In the genomic region with DNA sequence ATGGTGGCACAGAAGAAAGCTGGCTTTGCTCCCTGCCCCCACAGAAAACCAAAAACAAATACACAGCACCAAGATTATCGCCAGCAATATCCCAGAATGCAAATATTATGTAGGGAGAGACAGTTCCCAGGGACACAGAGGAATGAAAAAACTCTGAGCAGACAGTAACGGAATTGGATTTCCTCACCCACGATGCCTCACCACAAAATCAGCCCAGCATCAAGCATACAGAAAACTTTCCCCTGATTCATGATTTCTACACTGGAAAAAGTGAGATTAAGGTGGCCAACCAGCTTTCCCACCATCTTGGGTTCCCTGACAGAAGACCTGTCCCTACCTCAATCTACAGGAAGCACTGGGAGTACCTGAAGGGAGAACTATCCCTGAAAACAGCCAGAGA, we compare ENCODE assay signal across 10 cellular contexts.
"Had no signal": no experiment of that assay in that cellular context is flagged by ENCODE, and none has a peak within 500 bp of the region (broad histone marks: within the 10 kb centered on the region; RNA-seq: fewer than 3 reads in every experiment).

No MANE protein-coding gene starts in this region.

- DNase-seq: activated effector memory CD4-positive, alpha-beta T cell treated with Interleukin-2 at 50 U/mL for 16 hours; activated naive CD8-positive, alpha-beta T cell treated with anti-CD3 and anti-CD28 coated beads, Interleukin-2, amount 10 ng/mL, durations not matched to agents 7 days and 5 days; gastrocnemius medialis; retina; SIG-M5 had no signal

- H3K27me3 ChIP-seq: ascending aorta, cardiac muscle cell, gastrocnemius medialis, neural progenitor cell had no signal

- H2AFZ ChIP-seq: neural progenitor cell, parathyroid adenoma had no signal

- ATAC-seq: gastrocnemius medialis had no signal

- H3K9ac ChIP-seq: neural progenitor cell, parathyroid adenoma had no signal

- H3K4me2 ChIP-seq: neural progenitor cell had no signal

- H3K9me3 Mint-ChIP-seq: type B pancreatic cell had no signal

- H3K9me3 ChIP-seq: gastrocnemius medialis had no signal

- H3K4me1 ChIP-seq: ascending aorta, parathyroid adenoma had no signal

- H3K27ac Mint-ChIP-seq: activated naive CD8-positive, alpha-beta T cell treated with anti-CD3 and anti-CD28 coated beads, Interleukin-2, amount 10 ng/mL, durations not matched to agents 7 days and 5 days; neural progenitor cell; type B pancreatic cell had no signal

- H3K4me3 Mint-ChIP-seq: neural progenitor cell, type B pancreatic cell had no signal

- H3K4me1 Mint-ChIP-seq: neural progenitor cell had no signal

- H3K36me3 ChIP-seq: cardiac muscle cell, gastrocnemius medialis, neural progenitor cell had no signal

- H3K27ac ChIP-seq: ascending aorta, cardiac muscle cell, gastrocnemius medialis, parathyroid adenoma had no signal

- H3K4me3 ChIP-seq: ascending aorta, cardiac muscle cell, gastrocnemius medialis, neural progenitor cell had no signal

- H3K27me3 Mint-ChIP-seq: activated naive CD8-positive, alpha-beta T cell treated with anti-CD3 and anti-CD28 coated beads, Interleukin-2, amount 10 ng/mL, durations not matched to agents 7 days and 5 days; type B pancreatic cell had no signal
